ENCODE assay signal across 10 cellular contexts in genomic region chr1:54543729-54544496, GRCh38. TPM values are rescaled to one million over a fixed set of nuclear protein-coding genes. Genes with fewer than 3 reads are reported as not detected.
DNase-seq lines count a peak whose midpoint lies in the region; ATAC-seq and TF ChIP-seq lines count a peak whose summit lies in the region.
"Had no signal": no experiment of that assay in that cellular context is flagged by ENCODE, and none has a peak within 500 bp of the region (broad histone marks: within the 10 kb centered on the region; RNA-seq: fewer than 3 reads in every experiment).

No MANE protein-coding gene starts in this region.

- no peaks in the 10 kb centered on the region for H3K79me2 ChIP-seq in GM23338 (replicated peaks; ENCODE audit: insufficient read depth)

- TF ChIP-seq CTCF in GM23338 (conservative IDR thresholded peaks at IDR 0.05; ENCODE audit: low read depth in 2 of 2) = no peak
- TF ChIP-seq CTCF in endothelial cell (IDR thresholded peaks at IDR 0.05; ENCODE audit: unreplicated experiment) = no peak
- TF ChIP-seq CTCF in progenitor cell of endocrine pancreas (IDR thresholded peaks at IDR 0.05; ENCODE audit: unreplicated experiment) = no peak
- TF ChIP-seq CTCF in GM13977 (IDR thresholded peaks at IDR 0.05; ENCODE audit: extremely low read depth, insufficient read depth, missing control alignments) = no peak
- TF ChIP-seq CTCF in right atrium auricular region (IDR thresholded peaks at IDR 0.05) = no peak

- H3F3A ChIP-seq in GM23338 (replicated peaks; ENCODE audit: low read depth) = peaks cover 23% of the 10 kb centered on the region

- H3K36me3 ChIP-seq in GM23338 (ENCODE audit: insufficient read depth) (no peaks in the 10 kb centered on the region), right atrium auricular region (no peaks in the 10 kb centered on the region)

- H3K36me3 Mint-ChIP-seq in GM23338 (ENCODE audit: low read depth) (no peaks in the 10 kb centered on the region), endothelial cell (ENCODE audit: low read depth, unreplicated experiment) (peaks cover 3% of the 10 kb centered on the region), progenitor cell of endocrine pancreas (ENCODE audit: insufficient read depth) (no peaks in the 10 kb centered on the region)
- H3K36me3 Mint-ChIP-seq: memory B cell had no signal

- no peaks in the 10 kb centered on the region for H3K9me2 ChIP-seq in GM23338 (ENCODE audit: insufficient read depth)

- DNase-seq in GM23338 (ENCODE audit: low spot score) = no peak
- peak; percentile 43 for DNase-seq in NCI-H82 treated with DMSO at 0.1 percent for 48 hours (lab: John Stamatoyannopoulos, UW; ENCODE audit: unreplicated experiment)
- no peak for DNase-seq in endothelial cell (ENCODE audit: low spot score)
- DNase-seq in progenitor cell of endocrine pancreas (ENCODE audit: low spot score, unreplicated experiment) = no peak
- DNase-seq in germinal center (ENCODE audit: low spot score) = no peak
- no peak for DNase-seq in GM13977 (ENCODE audit: low spot score)
- DNase-seq in right atrium auricular region (ENCODE audit: low spot score) = no peak
- DNase-seq: activated CD4-positive, alpha-beta T cell treated with anti-CD3 and anti-CD28 coated beads, Interleukin-2, amount 10 ng/mL, durations not matched to agents 7 days and 5 days had no signal

- H2AFZ ChIP-seq in GM23338 = no peak overlapping the region

- in situ Hi-C loops in GM13977 (cut with MboI; ENCODE audit: low pct_unique_long_range_greater_than_20kb, low sequenced_read_pairs, unreplicated experiment) = no loop called here

- H3K4me3 Mint-ChIP-seq in GM23338 (no peak overlapping the region; the same call in 2 of the 3 replicates), endothelial cell (ENCODE audit: unreplicated experiment) (peak overlapping the region; percentile 77), progenitor cell of endocrine pancreas (ENCODE audit: low read depth) (no peak overlapping the region)

- no peaks in the 10 kb centered on the region for H3K9me3 Mint-ChIP-seq in GM23338
- no peaks in the 10 kb centered on the region for H3K9me3 Mint-ChIP-seq in endothelial cell (ENCODE audit: unreplicated experiment)
- no peaks in the 10 kb centered on the region for H3K9me3 Mint-ChIP-seq in progenitor cell of endocrine pancreas (ENCODE audit: low read depth)
- H3K9me3 Mint-ChIP-seq: activated CD4-positive, alpha-beta T cell treated with anti-CD3 and anti-CD28 coated beads, Interleukin-2, amount 10 ng/mL, durations not matched to agents 7 days and 5 days; memory B cell had no signal

- no peaks in the 10 kb centered on the region for H3K27me3 ChIP-seq in GM23338 (ENCODE audit: insufficient read depth)
- H3K27me3 ChIP-seq in right atrium auricular region = no peaks in the 10 kb centered on the region

- peaks cover 37% of the 10 kb centered on the region for H3K4me1 Mint-ChIP-seq in GM23338
- peaks cover 56% of the 10 kb centered on the region for H3K4me1 Mint-ChIP-seq in endothelial cell (ENCODE audit: unreplicated experiment)
- peaks cover 5% of the 10 kb centered on the region for H3K4me1 Mint-ChIP-seq in progenitor cell of endocrine pancreas (ENCODE audit: low read depth)

- H3K9me3 ChIP-seq in right atrium auricular region = no peaks in the 10 kb centered on the region

- H3K27ac ChIP-seq in GM23338 (ENCODE audit: low read depth) = no peak overlapping the region
- H3K27ac ChIP-seq in right atrium auricular region = peak overlapping the region in 1 of 2 donors; percentile 82

- H4K20me1 ChIP-seq in GM23338 (replicated peaks; ENCODE audit: insufficient read depth) = no peaks in the 10 kb centered on the region

- H3K27ac Mint-ChIP-seq in GM23338 = no peak overlapping the region
- peak overlapping the region; percentile 90 for H3K27ac Mint-ChIP-seq in endothelial cell (ENCODE audit: unreplicated experiment)
- peak overlapping the region; percentile 19 for H3K27ac Mint-ChIP-seq in progenitor cell of endocrine pancreas
- H3K27ac Mint-ChIP-seq: memory B cell had no signal

- H3K4me1 ChIP-seq in GM23338 (ENCODE audit: insufficient read depth) = peaks cover 34% of the 10 kb centered on the region
- peaks cover 0 to 39% of the 10 kb centered on the region in 2 donors for H3K4me1 ChIP-seq in right atrium auricular region

- H3K4me3 ChIP-seq in GM23338 (peak overlapping the region; percentile 74; the same call in 1 of the 2 replicates), right atrium auricular region (no peak overlapping the region)

- ATAC-seq in GM23338 (no peak), GM21515 (IDR thresholded peaks at IDR 0.05; ENCODE audit: unreplicated experiment) (no peak)

- H3K27me3 Mint-ChIP-seq in GM23338 (ENCODE audit: insufficient read depth, low read depth, poor library complexity) (peaks cover 19% of the 10 kb centered on the region), endothelial cell (ENCODE audit: unreplicated experiment) (peaks cover 14% of the 10 kb centered on the region), progenitor cell of endocrine pancreas (peaks cover 41% of the 10 kb centered on the region)

- H3K4me2 ChIP-seq in GM23338 = peak overlapping the region; percentile 91

TF ChIP-seq in GM23338, 12 proteins besides CTCF, POLR2A, EP300 and RAD21 (continues in another document):
- TF ChIP-seq POLR2AphosphoS5 (IDR thresholded peaks at IDR 0.05; ENCODE audit: low read depth) (no peak), ZNF331 (CRISPR knock-in tag; IDR thresholded peaks at IDR 0.05; ENCODE audit: low read depth) (no peak), EZH2 (IDR thresholded peaks at IDR 0.05; ENCODE audit: low read depth, unreplicated experiment) (no peak), NANOG (IDR thresholded peaks at IDR 0.05; ENCODE audit: borderline replicate concordance) (no peak), STAT1 (IDR thresholded peaks at IDR 0.05; ENCODE audit: unreplicated experiment) (no peak), JUNB (IDR thresholded peaks at IDR 0.05; ENCODE audit: unreplicated experiment) (no peak), REST (IDR thresholded peaks at IDR 0.05; ENCODE audit: unreplicated experiment) (no peak), EZH2phosphoT487 (IDR thresholded peaks at IDR 0.05; ENCODE audit: unreplicated experiment) (no peak)

RNA-seq across cellular contexts. Expression of gene ACOT11, which starts 4.1 kb away (rescaled TPM):
- 2.7 and 3.7 TPM in 2 replicates for total RNA-seq in GM23338 (2014; rRNA removed; shearing (Covaris generic))
- 1.6 and 2.0 TPM in 2 replicates for polyA plus RNA-seq in GM23338 (2016; fragmentation: Nextera tagmentation; extraction: Ambion mirVana)
- 35.6 TPM for total RNA-seq in endothelial cell (ENCODE audit: unreplicated experiment)
- 1.7 and 2.2 TPM in 2 replicates for total RNA-seq in progenitor cell of endocrine pancreas
- total RNA-seq in right atrium auricular region = 10 to 100 TPM in 1 of 2 donors, 1 to 10 TPM in 1; 9.1 to 27.0 TPM
